Comparison of ENCODE assay signal across 13 cellular contexts in the genomic region with DNA sequence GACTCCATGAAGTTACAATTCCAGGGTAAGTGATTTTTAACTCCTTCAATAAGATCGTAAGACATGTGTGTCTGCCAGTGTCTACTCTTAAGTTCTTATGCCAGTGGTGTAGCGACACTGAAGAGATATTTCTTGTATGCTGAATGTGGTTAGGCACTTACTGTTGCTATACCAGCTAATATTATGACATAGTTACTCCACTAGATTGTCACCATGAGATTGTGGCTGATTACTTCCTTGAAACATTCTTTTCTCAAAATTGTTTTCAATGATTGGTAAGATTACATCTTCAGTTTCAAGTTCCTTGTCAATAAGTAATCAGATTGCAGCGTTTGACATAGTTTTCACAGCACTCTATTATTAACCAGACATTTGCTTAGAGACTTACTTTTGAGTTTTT.
DNase-seq lines count a peak whose midpoint lies in the region; ATAC-seq, FAIRE-seq and TF ChIP-seq lines count a peak whose summit lies in the region.
"Had no signal": no experiment of that assay in that cellular context is flagged by ENCODE, and none has a peak within 500 bp of the region (broad histone marks: within the 10 kb centered on the region; RNA-seq: fewer than 3 reads in every experiment).

No MANE protein-coding gene starts in this region.

- H3K4me2 ChIP-seq in hepatocyte = peak overlapping the region; percentile 78

- H3K4me3 ChIP-seq in BE2C (ENCODE audit: low read depth, low read length) (peak overlapping the region; percentile 78), SK-N-MC (peak overlapping the region; percentile 89), hepatocyte (no peak overlapping the region)

- DNase-seq in BE2C (no peak), GM12891 (ENCODE audit: insufficient read length, low spot score) (no peak), SK-N-MC (ENCODE audit: low read depth, low spot score) (no peak), hepatocyte (ENCODE audit: low spot score) (no peak), NCI-H2081 (lab: John Stamatoyannopoulos, UW) (no peak), caudate nucleus (lab: John Stamatoyannopoulos, UW) (no peak)
- DNase-seq: activated CD4-positive, alpha-beta T cell treated with anti-CD3 and anti-CD28 coated beads for 48 hours; MG63; stimulated activated CD4-positive, alpha-beta T cell treated with anti-CD3 and anti-CD28 coated beads, Interleukin-2, amount 100 ng/mL, for 24 hours; stomach had no signal

- FAIRE-seq in GM12891 (lab: Jason Lieb, UNC) = peak; percentile 33
- FAIRE-seq: endometrium had no signal

- WGBS in hepatocyte (ENCODE audit: low lambda C conversion rate, missing lambda C conversion rate) = 52% methylated on average over 3 of the region's 3 CpGs

- H3K4me1 ChIP-seq in BE2C (no peaks in the 10 kb centered on the region), hepatocyte (ENCODE audit: insufficient read depth) (no peaks in the 10 kb centered on the region)

- H3K9ac ChIP-seq in SK-N-MC (ENCODE audit: insufficient read length) = no peak overlapping the region

- TF ChIP-seq CTCF in BE2C (IDR thresholded peaks at IDR 0.05; ENCODE audit: low read depth, low read length) = no peak
- TF ChIP-seq CTCF in hepatocyte (IDR thresholded peaks at IDR 0.05; ENCODE audit: poor library complexity) = no peak

- H3K36me3 ChIP-seq in BE2C (no peaks in the 10 kb centered on the region), SK-N-MC (ENCODE audit: insufficient read depth, low read length) (peaks cover 3% of the 10 kb centered on the region; the same call in 1 of the 2 replicates), hepatocyte (replicated peaks; ENCODE audit: insufficient read depth, low read depth) (no peaks in the 10 kb centered on the region)
- H3K36me3 ChIP-seq: MG63 had no signal

- no peaks in the 10 kb centered on the region for H4K20me1 ChIP-seq in hepatocyte (ENCODE audit: insufficient read depth, poor library complexity, severe bottlenecking)

- no peak overlapping the region for H2AFZ ChIP-seq in hepatocyte

- no peak for ATAC-seq in HG03097 (IDR thresholded peaks at IDR 0.05; ENCODE audit: low FRiP score, unreplicated experiment)
- ATAC-seq in GM19035 (IDR thresholded peaks at IDR 0.05; ENCODE audit: unreplicated experiment) = no peak

- H3K9me3 ChIP-seq in BE2C (no peaks in the 10 kb centered on the region), SK-N-MC (ENCODE audit: low read depth, low read length) (no peaks in the 10 kb centered on the region), hepatocyte (ENCODE audit: low read depth) (no peaks in the 10 kb centered on the region)
- H3K9me3 ChIP-seq: MG63 had no signal

- H3K27me3 ChIP-seq in BE2C = no peaks in the 10 kb centered on the region
- no peaks in the 10 kb centered on the region for H3K27me3 ChIP-seq in hepatocyte
- H3K27me3 ChIP-seq: MG63, stomach had no signal

- no peak for TF ChIP-seq POLR2A in GM12891 (IDR thresholded peaks at IDR 0.05; ENCODE audit: low read depth, low read length)

- H3K27ac ChIP-seq in SK-N-MC (no peak overlapping the region), hepatocyte (no peak overlapping the region), caudate nucleus (ENCODE audit: low read depth, low read length) (no peak overlapping the region)

- H3K79me2 ChIP-seq in hepatocyte = no peaks in the 10 kb centered on the region

- H3K9me2 ChIP-seq in hepatocyte (replicated peaks; ENCODE audit: insufficient read depth) = no peaks in the 10 kb centered on the region

TF ChIP-seq in GM12891, 5 proteins besides CTCF, POLR2A, EP300 and RAD21:
- no peak for TF ChIP-seq SPI1 (IDR thresholded peaks at IDR 0.05; ENCODE audit: low read depth, low read length)
- no peak for TF ChIP-seq POU2F2 (IDR thresholded peaks at IDR 0.05; ENCODE audit: low read depth, low read length)
- TF ChIP-seq PAX5 (IDR thresholded peaks at IDR 0.05; ENCODE audit: insufficient read depth, low read length, severe bottlenecking) = no peak
- no peak for TF ChIP-seq POLR2AphosphoS5 (IDR thresholded peaks at IDR 0.05; ENCODE audit: low read depth, low read length)
- no peak for TF ChIP-seq TAF1 (IDR thresholded peaks at IDR 0.05; ENCODE audit: low read depth, low read length)
